Comparison of ENCODE assay signal across 8 cellular contexts in genomic region chr2:43226955-43227829, GRCh38. TPM values are rescaled to one million over a fixed set of nuclear protein-coding genes. Genes with fewer than 3 reads are reported as not detected.
DNase-seq lines count a peak whose midpoint lies in the region; ATAC-seq lines count a peak whose summit lies in the region.

No MANE protein-coding gene starts in this region.

- H3K9me3 Mint-ChIP-seq in effector memory CD8-positive, alpha-beta T cell: no peaks in the 10 kb centered on the region

- H4K91ac ChIP-seq in mesenchymal stem cell (ENCODE audit: low read length): peak overlapping the region; percentile 97

- H3K4ac ChIP-seq in mesenchymal stem cell (ENCODE audit: low read depth in 1 of 2, low read length in 2 of 2): peak overlapping the region; percentile 97

- H3K36me3 ChIP-seq in mesenchymal stem cell (ENCODE audit: control insufficient read depth in 1 of 2, insufficient read depth in 2 of 2, low read depth in 1 of 2, low read length in 2 of 2): peaks cover 16 to 39% of the 10 kb centered on the region in 2 experiments

- ATAC-seq in HG03064 (IDR thresholded peaks at IDR 0.05; ENCODE audit: low read depth, unreplicated experiment): peak; percentile 17
- peak; percentile 12 for ATAC-seq in effector memory CD8-positive, alpha-beta T cell (replicated peaks)

- H3K4me1 Mint-ChIP-seq in effector memory CD8-positive, alpha-beta T cell (ENCODE audit: low read depth in 2 of 2): peaks cover 24 to 26% of the 10 kb centered on the region in 2 donors

- DNase-seq in NCI-H2081 (lab: John Stamatoyannopoulos, UW): peak; percentile 70 to 76
- DNase-seq in NCI-H2081 treated with DMSO at 0.1 percent for 48 hours (lab: John Stamatoyannopoulos, UW): no peak
- DNase-seq in NCI-H526 (lab: John Stamatoyannopoulos, UW): peak; percentile 46 to 83
- peak; percentile 90 for DNase-seq in activated CD8-positive, alpha-beta memory T cell treated with anti-CD3 and anti-CD28 coated beads for 24 hours
- DNase-seq in effector memory CD8-positive, alpha-beta T cell: peak in 2 of 3 experiments; percentile 48 to 57
- DNase-seq in mesenchymal stem cell: peak; percentile 93
- DNase-seq in stimulated activated CD8-positive, alpha-beta memory T cell treated with anti-CD3 and anti-CD28 coated beads, Interleukin-12 subunit alpha, Interleukin-12 subunit beta, amount 100 ng/mL, for 1 hour (ENCODE audit: low read depth): peak; percentile 37

- H3K18ac ChIP-seq in mesenchymal stem cell (ENCODE audit: low read depth in 1 of 2, low read length in 2 of 2): peak overlapping the region; percentile 98

- H3K4me3 Mint-ChIP-seq in effector memory CD8-positive, alpha-beta T cell: peak overlapping the region; percentile 96 to 99

- peak overlapping the region; percentile 87 for H2BK5ac ChIP-seq in mesenchymal stem cell (ENCODE audit: low read depth, low read length, poor library complexity, severe bottlenecking)

- H3K27me3 Mint-ChIP-seq in effector memory CD8-positive, alpha-beta T cell: no peaks in the 10 kb centered on the region

- H3K9me3 ChIP-seq in mesenchymal stem cell (ENCODE audit: control insufficient read depth, low read length): no peaks in the 10 kb centered on the region

- peaks cover 86% of the 10 kb centered on the region for H3K36me3 Mint-ChIP-seq in effector memory CD8-positive, alpha-beta T cell (ENCODE audit: insufficient read depth)

- no peaks in the 10 kb centered on the region for H3K27me3 ChIP-seq in mesenchymal stem cell (ENCODE audit: control insufficient read depth in 1 of 2, insufficient read depth in 1 of 2, low read length in 2 of 2)

- H3K79me1 ChIP-seq in mesenchymal stem cell (replicated peaks; ENCODE audit: low read length, poor library complexity, severe bottlenecking): peaks cover 3% of the 10 kb centered on the region

- H3K4me1 ChIP-seq in mesenchymal stem cell (ENCODE audit: control insufficient read depth, insufficient read depth, low read depth, low read length): peaks cover 12% of the 10 kb centered on the region

- peak overlapping the region; percentile 94 for H4K8ac ChIP-seq in mesenchymal stem cell (ENCODE audit: low read length)

- peak overlapping the region; percentile 69 to 85 for H2BK12ac ChIP-seq in mesenchymal stem cell (ENCODE audit: low read length in 2 of 2)

- peak overlapping the region; percentile 69 for H2AK5ac ChIP-seq in mesenchymal stem cell (ENCODE audit: low read length, severe bottlenecking)

- no peak overlapping the region for H2AFZ ChIP-seq in mesenchymal stem cell (ENCODE audit: low read depth, low read length)

- peak overlapping the region; percentile 77 to 89 for H3K4me3 ChIP-seq in mesenchymal stem cell (ENCODE audit: insufficient read depth in 1 of 2, low read depth in 1 of 2, low read length in 2 of 2)

- H3K23ac ChIP-seq in mesenchymal stem cell (ENCODE audit: low read length in 2 of 2): peak overlapping the region in 1 of 2 experiments; percentile 95

- H2BK120ac ChIP-seq in mesenchymal stem cell (ENCODE audit: low read depth, low read length): peak overlapping the region; percentile 89

- H3K14ac ChIP-seq in mesenchymal stem cell (ENCODE audit: low read length in 2 of 2): peak overlapping the region in 1 of 2 experiments; percentile 97

- H3K27ac ChIP-seq in mesenchymal stem cell (ENCODE audit: low read length, poor library complexity, severe bottlenecking): peak overlapping the region; percentile 95

- H3K9ac ChIP-seq in mesenchymal stem cell (ENCODE audit: low read length): peak overlapping the region; percentile 96

- peak overlapping the region; percentile 96 for H3K4me2 ChIP-seq in mesenchymal stem cell (ENCODE audit: low read length, poor library complexity, severe bottlenecking)

- peak overlapping the region; percentile 93 to 94 for H3K27ac Mint-ChIP-seq in effector memory CD8-positive, alpha-beta T cell

- H2BK15ac ChIP-seq in mesenchymal stem cell (ENCODE audit: low read depth, poor library complexity, severe bottlenecking): peak overlapping the region; percentile 98

- under 1% methylated on average over 71 of the region's 77 CpGs for WGBS in mesenchymal stem cell

RNA-seq across cellular contexts. Expression of gene ZFP36L2, which starts 0.8 kb away (rescaled TPM):
- 88.2 TPM for polyA plus RNA-seq in mesenchymal stem cell (2013, experiment 1 of 2)
- polyA plus RNA-seq in mesenchymal stem cell (2013, experiment 2 of 2): 85.9 TPM
